14 cellular contexts compared by ENCODE assay signal in the genomic region with DNA sequence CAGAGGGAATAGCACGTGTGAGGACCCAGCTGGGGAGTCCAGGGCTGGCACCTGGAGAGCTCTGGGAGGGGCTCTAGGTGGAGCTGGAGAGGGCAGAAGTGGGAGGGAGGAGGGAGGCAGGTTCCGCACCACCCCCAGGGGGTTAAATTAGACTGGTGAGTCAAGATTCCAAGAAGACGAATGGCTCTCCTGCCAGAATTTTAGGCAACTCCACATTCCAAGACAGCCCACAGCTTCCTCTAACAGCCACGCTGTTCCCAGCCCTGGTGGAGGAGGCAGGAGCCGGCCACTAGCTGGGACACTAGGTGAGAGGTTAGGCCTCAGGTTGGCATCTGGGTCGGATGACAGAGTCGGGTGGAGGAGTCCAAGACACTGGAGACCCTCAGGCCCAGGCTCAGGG.
DNase-seq lines count a peak whose midpoint lies in the region; ATAC-seq and TF ChIP-seq lines count a peak whose summit lies in the region.
"Had no signal": no experiment of that assay in that cellular context is flagged by ENCODE, and none has a peak within 500 bp of the region (broad histone marks: within the 10 kb centered on the region; RNA-seq: fewer than 3 reads in every experiment).

No MANE protein-coding gene starts in this region.

- H3K9me3 ChIP-seq in mesenchymal stem cell (ENCODE audit: control insufficient read depth, low read length) (peaks cover 14% of the 10 kb centered on the region), tibial artery (no peaks in the 10 kb centered on the region)
- H3K9me3 ChIP-seq: BLaER1 had no signal

- H2AK5ac ChIP-seq in mesenchymal stem cell (ENCODE audit: low read length, severe bottlenecking) = no peak overlapping the region

- no peak for ATAC-seq in GM18502 (IDR thresholded peaks at IDR 0.05; ENCODE audit: poor library complexity, unreplicated experiment)
- ATAC-seq: activated T-helper 17 cell treated with anti-CD3 and anti-CD28 coated beads, Interleukin-2, amount 50 U/mL, for 72 hours had no signal

- no peak overlapping the region for H2BK120ac ChIP-seq in mesenchymal stem cell (ENCODE audit: low read depth, low read length)

- intact Hi-C loops in tibial artery (cut with DNase I; ENCODE audit: low total_unique reads) = loop anchor here (5.0 kb wide), 1 partner anchor 1228 kb away; no protein-coding TSS in a partner anchor

- TF ChIP-seq CTCF in AG09319 (IDR thresholded peaks at IDR 0.05; ENCODE audit: low read depth, low read length) = peak; percentile 3
- TF ChIP-seq CTCF in chondrocyte (IDR thresholded peaks at IDR 0.05) = no peak
- TF ChIP-seq CTCF in tibial artery (IDR thresholded peaks at IDR 0.05) = no peak

- no peaks in the 10 kb centered on the region for H3K9me3 Mint-ChIP-seq in chondrocyte (ENCODE audit: low read depth)
- H3K9me3 Mint-ChIP-seq: activated T-helper 17 cell treated with anti-CD3 and anti-CD28 coated beads, Interleukin-2, amount 50 U/mL, for 72 hours had no signal

- no peak overlapping the region for H3K4ac ChIP-seq in mesenchymal stem cell (ENCODE audit: low read depth in 1 of 2, low read length in 2 of 2)

- no peak overlapping the region for H2BK5ac ChIP-seq in mesenchymal stem cell (ENCODE audit: low read depth, low read length, poor library complexity, severe bottlenecking)

- H3K4me3 ChIP-seq in mesenchymal stem cell (ENCODE audit: insufficient read depth in 1 of 2, low read depth in 1 of 2, low read length in 2 of 2) (no peak overlapping the region), tibial artery (no peak overlapping the region)
- H3K4me3 ChIP-seq: BLaER1 had no signal

- H3K18ac ChIP-seq in mesenchymal stem cell (ENCODE audit: low read depth in 1 of 2, low read length in 2 of 2) = no peak overlapping the region

- DNase-seq in AG09319 (ENCODE audit: extremely low read depth, low read depth) = peak; percentile 46
- peak; percentile 61 for DNase-seq in HT1080 (ENCODE audit: low read depth)
- DNase-seq in chondrocyte (ENCODE audit: low spot score) = no peak
- DNase-seq in mesenchymal stem cell = no peak
- no peak for DNase-seq in activated T-cell treated with anti-CD3 and anti-CD28 coated beads, Interleukin-2, amount 50 U/mL, for 1 hour
- DNase-seq in GM19238 (ENCODE audit: insufficient read length, low spot score) = no peak
- DNase-seq in tibial artery = no peak
- DNase-seq: activated CD4-positive, alpha-beta T cell treated with anti-CD3 and anti-CD28 coated beads for 4 hours; DND-41; KBM-7; NCI-H2029 had no signal

- no peak overlapping the region for H4K91ac ChIP-seq in mesenchymal stem cell (ENCODE audit: low read length)

- no peak overlapping the region for H3K23ac ChIP-seq in mesenchymal stem cell (ENCODE audit: low read length in 2 of 2)

- no peaks in the 10 kb centered on the region for H3K36me3 ChIP-seq in mesenchymal stem cell (ENCODE audit: control insufficient read depth in 1 of 2, insufficient read depth in 2 of 2, low read depth in 1 of 2, low read length in 2 of 2)
- H3K36me3 ChIP-seq in tibial artery = no peaks in the 10 kb centered on the region
- H3K36me3 ChIP-seq: BLaER1 had no signal

- H3K36me3 Mint-ChIP-seq in chondrocyte (ENCODE audit: low read depth) = no peaks in the 10 kb centered on the region

- no peak overlapping the region for H4K8ac ChIP-seq in mesenchymal stem cell (ENCODE audit: low read length)

- H3K27ac ChIP-seq in mesenchymal stem cell (ENCODE audit: low read length, poor library complexity, severe bottlenecking) (no peak overlapping the region), tibial artery (no peak overlapping the region)
- H3K27ac ChIP-seq: BLaER1 had no signal

- no peak overlapping the region for H3K9ac ChIP-seq in mesenchymal stem cell (ENCODE audit: low read length)
- H3K9ac ChIP-seq: BLaER1 had no signal

- H3K4me3 Mint-ChIP-seq in chondrocyte (ENCODE audit: unreplicated experiment) = peak overlapping the region; percentile 5
- H3K4me3 Mint-ChIP-seq: activated T-helper 17 cell treated with anti-CD3 and anti-CD28 coated beads, Interleukin-2, amount 50 U/mL, for 72 hours had no signal

- H2BK15ac ChIP-seq in mesenchymal stem cell (ENCODE audit: low read depth, poor library complexity, severe bottlenecking) = peak overlapping the region; percentile 18

- H3K4me2 ChIP-seq in mesenchymal stem cell (ENCODE audit: low read length, poor library complexity, severe bottlenecking) = no peak overlapping the region

- H3K27me3 ChIP-seq in mesenchymal stem cell (ENCODE audit: control insufficient read depth in 1 of 2, insufficient read depth in 1 of 2, low read length in 2 of 2) (peaks cover 0 to 32% of the 10 kb centered on the region in 2 experiments), tibial artery (peaks cover 0 to 10% of the 10 kb centered on the region in 2 donors)
- H3K27me3 ChIP-seq: BLaER1 had no signal

- 34% methylated on average over 6 of the region's 7 CpGs for WGBS in mesenchymal stem cell

- H3K79me1 ChIP-seq in mesenchymal stem cell (replicated peaks; ENCODE audit: low read length, poor library complexity, severe bottlenecking) = no peaks in the 10 kb centered on the region

- no peak overlapping the region for H3K14ac ChIP-seq in mesenchymal stem cell (ENCODE audit: low read length in 2 of 2)

- H3K27ac Mint-ChIP-seq in chondrocyte (ENCODE audit: unreplicated experiment) = peak overlapping the region; percentile 80
- H3K27ac Mint-ChIP-seq: activated T-helper 17 cell treated with anti-CD3 and anti-CD28 coated beads, Interleukin-2, amount 50 U/mL, for 72 hours had no signal

- no peak overlapping the region for H2BK12ac ChIP-seq in mesenchymal stem cell (ENCODE audit: low read length in 2 of 2)

- H3K4me1 ChIP-seq in mesenchymal stem cell (ENCODE audit: control insufficient read depth, insufficient read depth, low read depth, low read length) (peaks cover 10% of the 10 kb centered on the region), tibial artery (peaks cover 0 to 17% (median 0%) of the 10 kb centered on the region in 4 donors)

- H3K27me3 Mint-ChIP-seq in chondrocyte (ENCODE audit: low read depth) = no peaks in the 10 kb centered on the region

- peaks cover 22% of the 10 kb centered on the region for H3K4me1 Mint-ChIP-seq in chondrocyte (ENCODE audit: low read depth)
- H3K4me1 Mint-ChIP-seq: activated T-helper 17 cell treated with anti-CD3 and anti-CD28 coated beads, Interleukin-2, amount 50 U/mL, for 72 hours had no signal

- no peak overlapping the region for H2AFZ ChIP-seq in mesenchymal stem cell (ENCODE audit: low read depth, low read length)

Comparison
In these comparisons a context has a peak if more than half of its experiments do, and no peak if none do; other contexts are left out.
1. DNase-seq: peak in AG09319 (single experiment) and HT1080 (single experiment); none in chondrocyte (single experiment), mesenchymal stem cell (single experiment), activated T-cell treated with anti-CD3 and anti-CD28 coated beads, Interleukin-2, amount 50 U/mL, for 1 hour (single experiment), GM19238 (single experiment) and tibial artery (0 of 2).